In the genomic region with DNA sequence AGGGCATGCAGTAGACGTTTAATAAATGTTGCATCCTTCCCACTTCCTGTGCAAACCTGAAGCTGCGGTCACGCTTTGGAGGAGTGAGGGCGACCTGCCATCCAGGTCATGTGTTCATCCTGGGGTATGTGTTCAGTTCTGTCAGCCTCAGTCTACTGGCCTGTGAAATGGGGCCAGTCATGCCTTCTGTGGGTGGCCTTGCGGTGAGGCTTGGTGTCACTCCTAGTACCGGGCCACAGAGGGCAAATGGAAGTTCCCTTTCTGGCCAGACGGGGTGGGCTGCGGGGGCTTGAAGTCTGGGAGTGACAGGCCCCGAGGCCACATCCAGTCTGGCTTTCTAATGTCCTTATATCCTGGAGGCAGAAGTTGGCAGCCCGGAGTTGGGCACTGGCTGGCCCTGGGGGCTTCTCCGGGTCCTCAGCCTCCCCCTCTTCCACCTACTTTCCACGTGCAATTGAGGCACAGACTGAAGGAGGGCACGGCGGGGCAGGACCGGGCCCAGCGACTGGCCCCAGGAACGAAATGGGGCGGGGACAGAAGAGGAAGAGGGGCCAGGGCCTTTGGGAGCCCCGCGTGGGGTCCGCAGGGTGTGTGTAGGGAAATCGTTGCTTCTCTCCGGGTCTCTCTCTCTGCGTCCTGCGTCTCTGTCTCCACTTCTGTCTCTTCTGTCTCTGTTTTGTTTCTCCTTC, we compare ENCODE assay signal across 2 cellular contexts.
A peak's percentile ranks its signal among the peaks of the same experiment; 100 is the strongest.
TF ChIP-seq lines count a peak whose summit lies in the region.

No MANE protein-coding gene starts in this region.

TF ChIP-seq in A549, 52 proteins besides CTCF, POLR2A, EP300 and RAD21 (continued from another document):
- no peak for TF ChIP-seq MYC (IDR thresholded peaks at IDR 0.05; ENCODE audit: borderline replicate concordance, low read length)
- no peak for TF ChIP-seq POLR2AphosphoS2 (conservative IDR thresholded peaks at IDR 0.05; ENCODE audit: low read length)
- TF ChIP-seq RNF2 (IDR thresholded peaks at IDR 0.05; ENCODE audit: borderline replicate concordance, low read depth) = no peak
- peak; percentile 58; the same call in 1 of the 2 replicates for TF ChIP-seq HDAC2 (IDR thresholded peaks at IDR 0.05)
- no peak for TF ChIP-seq CBX8 (IDR thresholded peaks at IDR 0.05)
- TF ChIP-seq HEYL (CRISPR knock-in tag; IDR thresholded peaks at IDR 0.05) = no peak
- no peak for TF ChIP-seq ZFP36 (IDR thresholded peaks at IDR 0.05; ENCODE audit: borderline replicate concordance, partially characterized antibody)
- TF ChIP-seq, protein P1, sequence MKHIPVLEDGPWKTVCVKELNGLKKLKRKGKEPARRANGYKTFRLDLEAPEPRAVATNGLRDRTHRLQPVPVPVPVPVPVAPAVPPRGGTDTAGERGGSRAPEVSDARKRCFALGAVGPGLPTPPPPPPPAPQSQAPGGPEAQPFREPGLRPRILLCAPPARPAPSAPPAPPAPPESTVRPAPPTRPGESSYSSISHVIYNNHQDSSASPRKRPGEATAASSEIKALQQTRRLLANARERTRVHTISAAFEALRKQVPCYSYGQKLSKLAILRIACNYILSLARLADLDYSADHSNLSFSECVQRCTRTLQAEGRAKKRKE (CRISPR knock-in tag; IDR thresholded peaks at IDR 0.05; ENCODE audit: low read depth) = no peak
- TF ChIP-seq, protein P2, sequence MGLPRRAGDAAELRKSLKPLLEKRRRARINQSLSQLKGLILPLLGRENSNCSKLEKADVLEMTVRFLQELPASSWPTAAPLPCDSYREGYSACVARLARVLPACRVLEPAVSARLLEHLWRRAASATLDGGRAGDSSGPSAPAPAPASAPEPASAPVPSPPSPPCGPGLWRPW (IDR thresholded peaks at IDR 0.05) = no peak
- no peak for TF ChIP-seq ZNF302 (CRISPR knock-in tag; IDR thresholded peaks at IDR 0.05)
- peak; percentile 85 for TF ChIP-seq KDM1A (IDR thresholded peaks at IDR 0.05; ENCODE audit: low read depth)
- no peak for TF ChIP-seq FOSB (CRISPR knock-in tag; IDR thresholded peaks at IDR 0.05)
- TF ChIP-seq, protein P3, sequence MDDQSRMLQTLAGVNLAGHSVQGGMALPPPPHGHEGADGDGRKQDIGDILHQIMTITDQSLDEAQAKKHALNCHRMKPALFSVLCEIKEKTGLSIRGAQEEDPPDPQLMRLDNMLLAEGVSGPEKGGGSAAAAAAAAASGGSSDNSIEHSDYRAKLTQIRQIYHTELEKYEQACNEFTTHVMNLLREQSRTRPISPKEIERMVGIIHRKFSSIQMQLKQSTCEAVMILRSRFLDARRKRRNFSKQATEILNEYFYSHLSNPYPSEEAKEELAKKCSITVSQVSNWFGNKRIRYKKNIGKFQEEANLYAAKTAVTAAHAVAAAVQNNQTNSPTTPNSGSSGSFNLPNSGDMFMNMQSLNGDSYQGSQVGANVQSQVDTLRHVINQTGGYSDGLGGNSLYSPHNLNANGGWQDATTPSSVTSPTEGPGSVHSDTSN (IDR thresholded peaks at IDR 0.05) = no peak
- TF ChIP-seq HOXA7 (CRISPR knock-in tag; IDR thresholded peaks at IDR 0.05) = no peak

TF ChIP-seq in GM23338, 12 proteins besides CTCF, POLR2A, EP300 and RAD21:
- TF ChIP-seq, protein P4, sequence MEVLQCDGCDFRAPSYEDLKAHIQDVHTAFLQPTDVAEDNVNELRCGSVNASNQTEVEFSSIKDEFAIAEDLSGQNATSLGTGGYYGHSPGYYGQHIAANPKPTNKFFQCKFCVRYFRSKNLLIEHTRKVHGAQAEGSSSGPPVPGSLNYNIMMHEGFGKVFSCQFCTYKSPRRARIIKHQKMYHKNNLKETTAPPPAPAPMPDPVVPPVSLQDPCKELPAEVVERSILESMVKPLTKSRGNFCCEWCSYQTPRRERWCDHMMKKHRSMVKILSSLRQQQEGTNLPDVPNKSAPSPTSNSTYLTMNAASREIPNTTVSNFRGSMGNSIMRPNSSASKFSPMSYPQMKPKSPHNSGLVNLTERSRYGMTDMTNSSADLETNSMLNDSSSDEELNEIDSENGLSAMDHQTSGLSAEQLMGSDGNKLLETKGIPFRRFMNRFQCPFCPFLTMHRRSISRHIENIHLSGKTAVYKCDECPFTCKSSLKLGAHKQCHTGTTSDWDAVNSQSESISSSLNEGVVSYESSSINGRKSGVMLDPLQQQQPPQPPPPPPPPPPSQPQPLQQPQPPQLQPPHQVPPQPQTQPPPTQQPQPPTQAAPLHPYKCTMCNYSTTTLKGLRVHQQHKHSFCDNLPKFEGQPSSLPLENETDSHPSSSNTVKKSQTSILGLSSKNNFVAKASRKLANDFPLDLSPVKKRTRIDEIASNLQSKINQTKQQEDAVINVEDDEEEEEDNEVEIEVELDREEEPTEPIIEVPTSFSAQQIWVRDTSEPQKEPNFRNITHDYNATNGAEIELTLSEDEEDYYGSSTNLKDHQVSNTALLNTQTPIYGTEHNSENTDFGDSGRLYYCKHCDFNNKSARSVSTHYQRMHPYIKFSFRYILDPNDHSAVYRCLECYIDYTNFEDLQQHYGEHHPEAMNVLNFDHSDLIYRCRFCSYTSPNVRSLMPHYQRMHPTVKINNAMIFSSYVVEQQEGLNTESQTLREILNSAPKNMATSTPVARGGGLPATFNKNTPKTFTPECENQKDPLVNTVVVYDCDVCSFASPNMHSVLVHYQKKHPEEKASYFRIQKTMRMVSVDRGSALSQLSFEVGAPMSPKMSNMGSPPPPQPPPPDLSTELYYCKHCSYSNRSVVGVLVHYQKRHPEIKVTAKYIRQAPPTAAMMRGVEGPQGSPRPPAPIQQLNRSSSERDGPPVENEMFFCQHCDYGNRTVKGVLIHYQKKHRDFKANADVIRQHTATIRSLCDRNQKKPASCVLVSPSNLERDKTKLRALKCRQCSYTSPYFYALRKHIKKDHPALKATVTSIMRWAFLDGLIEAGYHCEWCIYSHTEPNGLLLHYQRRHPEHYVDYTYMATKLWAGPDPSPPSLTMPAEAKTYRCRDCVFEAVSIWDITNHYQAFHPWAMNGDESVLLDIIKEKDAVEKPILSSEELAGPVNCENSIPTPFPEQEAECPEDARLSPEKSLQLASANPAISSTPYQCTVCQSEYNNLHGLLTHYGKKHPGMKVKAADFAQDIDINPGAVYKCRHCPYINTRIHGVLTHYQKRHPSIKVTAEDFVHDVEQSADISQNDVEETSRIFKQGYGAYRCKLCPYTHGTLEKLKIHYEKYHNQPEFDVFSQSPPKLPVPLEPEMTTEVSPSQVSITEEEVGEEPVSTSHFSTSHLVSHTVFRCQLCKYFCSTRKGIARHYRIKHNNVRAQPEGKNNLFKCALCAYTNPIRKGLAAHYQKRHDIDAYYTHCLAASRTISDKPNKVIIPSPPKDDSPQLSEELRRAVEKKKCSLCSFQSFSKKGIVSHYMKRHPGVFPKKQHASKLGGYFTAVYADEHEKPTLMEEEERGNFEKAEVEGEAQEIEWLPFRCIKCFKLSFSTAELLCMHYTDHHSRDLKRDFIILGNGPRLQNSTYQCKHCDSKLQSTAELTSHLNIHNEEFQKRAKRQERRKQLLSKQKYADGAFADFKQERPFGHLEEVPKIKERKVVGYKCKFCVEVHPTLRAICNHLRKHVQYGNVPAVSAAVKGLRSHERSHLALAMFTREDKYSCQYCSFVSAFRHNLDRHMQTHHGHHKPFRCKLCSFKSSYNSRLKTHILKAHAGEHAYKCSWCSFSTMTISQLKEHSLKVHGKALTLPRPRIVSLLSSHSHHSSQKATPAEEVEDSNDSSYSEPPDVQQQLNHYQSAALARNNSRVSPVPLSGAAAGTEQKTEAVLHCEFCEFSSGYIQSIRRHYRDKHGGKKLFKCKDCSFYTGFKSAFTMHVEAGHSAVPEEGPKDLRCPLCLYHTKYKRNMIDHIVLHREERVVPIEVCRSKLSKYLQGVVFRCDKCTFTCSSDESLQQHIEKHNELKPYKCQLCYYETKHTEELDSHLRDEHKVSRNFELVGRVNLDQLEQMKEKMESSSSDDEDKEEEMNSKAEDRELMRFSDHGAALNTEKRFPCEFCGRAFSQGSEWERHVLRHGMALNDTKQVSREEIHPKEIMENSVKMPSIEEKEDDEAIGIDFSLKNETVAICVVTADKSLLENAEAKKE (CRISPR knock-in tag; IDR thresholded peaks at IDR 0.05) = no peak
- peak; percentile 42 for TF ChIP-seq EZH2 (IDR thresholded peaks at IDR 0.05; ENCODE audit: low read depth, unreplicated experiment)
